Comparison of ENCODE assay signal across 21 cellular contexts in the genomic region with DNA sequence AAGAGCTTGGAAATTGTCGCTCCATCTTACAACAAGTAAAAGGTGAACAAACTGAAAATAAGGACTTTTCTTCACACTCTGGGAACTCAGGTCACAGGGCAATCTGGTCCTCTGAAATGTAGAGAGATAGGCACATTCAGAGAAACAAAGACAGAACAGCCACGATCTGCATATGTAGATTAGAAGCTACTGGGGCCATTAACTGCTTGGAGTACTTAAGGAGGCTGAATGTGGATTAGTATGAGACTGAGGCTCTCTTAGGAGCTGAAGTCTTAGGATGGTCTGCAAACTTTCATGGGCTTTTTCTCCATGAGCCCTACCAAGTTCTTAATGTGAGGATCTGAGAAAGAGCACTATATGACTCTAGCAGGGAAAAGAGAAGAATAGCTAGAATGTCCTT.
"Had no signal": no experiment of that assay in that cellular context is flagged by ENCODE, and none has a peak within 500 bp of the region (broad histone marks: within the 10 kb centered on the region; RNA-seq: fewer than 3 reads in every experiment).

No MANE protein-coding gene starts in this region.

- H3K9me3 ChIP-seq: MG63 had no signal

- H3K9me3 Mint-ChIP-seq: activated naive CD4-positive, alpha-beta T cell treated with anti-CD3 and anti-CD28 coated beads for 36 hours; brain had no signal

- H3K27me3 Mint-ChIP-seq: activated CD4-positive, alpha-beta memory T cell treated with anti-CD3 and anti-CD28 coated beads for 36 hours; activated CD4-positive, alpha-beta T cell treated with anti-CD3 and anti-CD28 coated beads, Interleukin-2, amount 10 ng/mL, durations not matched to agents 7 days and 5 days; activated naive CD8-positive, alpha-beta T cell; brain; T-helper 17 cell had no signal

- H3K36me3 Mint-ChIP-seq: activated CD4-positive, alpha-beta memory T cell treated with anti-CD3 and anti-CD28 coated beads for 36 hours; activated naive CD8-positive, alpha-beta T cell; brain had no signal

- DNase-seq: activated CD4-positive, alpha-beta memory T cell treated with anti-CD3 and anti-CD28 coated beads for 36 hours; activated CD4-positive, alpha-beta T cell treated with anti-CD3 and anti-CD28 coated beads, Interleukin-2, amount 10 ng/mL, durations not matched to agents 7 days and 5 days; activated CD4-positive, CD25-positive, alpha-beta regulatory T cell; activated CD8-positive, alpha-beta memory T cell treated with anti-CD3 and anti-CD28 coated beads for 24 hours; activated gamma-delta T cell; activated naive CD4-positive, alpha-beta T cell treated with anti-CD3 and anti-CD28 coated beads for 36 hours; activated T-cell treated with anti-CD3 and anti-CD28 coated beads, Interleukin-2, amount 50 U/mL, for 4 hours; amygdala; MG63; MV-4-11; NCI-H1092 treated with DMSO at 0.1 percent for 48 hours; NCI-H1436; NCI-H1694 treated with DMSO at 0.1 percent for 48 hours; NCI-H2081; NCI-H510A treated with DMSO at 0.1 percent for 48 hours; NCI-H69; SIG-M5; T-helper 17 cell; T-helper 9 cell had no signal

- H3K27ac Mint-ChIP-seq: activated CD4-positive, alpha-beta memory T cell treated with anti-CD3 and anti-CD28 coated beads for 36 hours; activated CD4-positive, alpha-beta T cell treated with anti-CD3 and anti-CD28 coated beads, Interleukin-2, amount 10 ng/mL, durations not matched to agents 7 days and 5 days; activated naive CD4-positive, alpha-beta T cell treated with anti-CD3 and anti-CD28 coated beads for 36 hours; activated naive CD8-positive, alpha-beta T cell; brain; T-helper 17 cell had no signal

- H3K36me3 ChIP-seq: MG63 had no signal

- H3K4me1 Mint-ChIP-seq: activated CD4-positive, alpha-beta T cell treated with anti-CD3 and anti-CD28 coated beads, Interleukin-2, amount 10 ng/mL, durations not matched to agents 7 days and 5 days; brain; T-helper 17 cell had no signal

- H3K27me3 ChIP-seq: MG63 had no signal

- H3K4me3 Mint-ChIP-seq: activated CD4-positive, alpha-beta memory T cell treated with anti-CD3 and anti-CD28 coated beads for 36 hours; activated CD4-positive, alpha-beta T cell treated with anti-CD3 and anti-CD28 coated beads, Interleukin-2, amount 10 ng/mL, durations not matched to agents 7 days and 5 days; activated naive CD4-positive, alpha-beta T cell treated with anti-CD3 and anti-CD28 coated beads for 36 hours; activated naive CD8-positive, alpha-beta T cell; activated T-cell treated with anti-CD3 and anti-CD28 coated beads, Interleukin-2, amount 50 U/mL, for 4 hours; brain; T-helper 17 cell had no signal

- H3K4me3 ChIP-seq: MG63 had no signal

- ATAC-seq: activated T-cell treated with anti-CD3 and anti-CD28 coated beads, Interleukin-2, amount 50 U/mL, for 4 hours; T-helper 17 cell had no signal
